2 cellular contexts compared by ENCODE assay signal in genomic region chr20:63465380-63466249, GRCh38.
A peak's percentile ranks its signal among the peaks of the same experiment; 100 is the strongest.
TF ChIP-seq lines count a peak whose summit lies in the region.

No MANE protein-coding gene starts in this region.

TF ChIP-seq in HepG2, 621 proteins besides CTCF, POLR2A, EP300 and RAD21 (continued from another document):
- TF ChIP-seq KLF13 (CRISPR knock-in tag; IDR thresholded peaks at IDR 0.05) = no peak
- TF ChIP-seq NR1H2 (CRISPR knock-in tag; IDR thresholded peaks at IDR 0.05; ENCODE audit: borderline replicate concordance, low read depth) = no peak
- TF ChIP-seq ZNF430 (CRISPR knock-in tag; IDR thresholded peaks at IDR 0.05) = no peak
- TF ChIP-seq, protein P1, sequence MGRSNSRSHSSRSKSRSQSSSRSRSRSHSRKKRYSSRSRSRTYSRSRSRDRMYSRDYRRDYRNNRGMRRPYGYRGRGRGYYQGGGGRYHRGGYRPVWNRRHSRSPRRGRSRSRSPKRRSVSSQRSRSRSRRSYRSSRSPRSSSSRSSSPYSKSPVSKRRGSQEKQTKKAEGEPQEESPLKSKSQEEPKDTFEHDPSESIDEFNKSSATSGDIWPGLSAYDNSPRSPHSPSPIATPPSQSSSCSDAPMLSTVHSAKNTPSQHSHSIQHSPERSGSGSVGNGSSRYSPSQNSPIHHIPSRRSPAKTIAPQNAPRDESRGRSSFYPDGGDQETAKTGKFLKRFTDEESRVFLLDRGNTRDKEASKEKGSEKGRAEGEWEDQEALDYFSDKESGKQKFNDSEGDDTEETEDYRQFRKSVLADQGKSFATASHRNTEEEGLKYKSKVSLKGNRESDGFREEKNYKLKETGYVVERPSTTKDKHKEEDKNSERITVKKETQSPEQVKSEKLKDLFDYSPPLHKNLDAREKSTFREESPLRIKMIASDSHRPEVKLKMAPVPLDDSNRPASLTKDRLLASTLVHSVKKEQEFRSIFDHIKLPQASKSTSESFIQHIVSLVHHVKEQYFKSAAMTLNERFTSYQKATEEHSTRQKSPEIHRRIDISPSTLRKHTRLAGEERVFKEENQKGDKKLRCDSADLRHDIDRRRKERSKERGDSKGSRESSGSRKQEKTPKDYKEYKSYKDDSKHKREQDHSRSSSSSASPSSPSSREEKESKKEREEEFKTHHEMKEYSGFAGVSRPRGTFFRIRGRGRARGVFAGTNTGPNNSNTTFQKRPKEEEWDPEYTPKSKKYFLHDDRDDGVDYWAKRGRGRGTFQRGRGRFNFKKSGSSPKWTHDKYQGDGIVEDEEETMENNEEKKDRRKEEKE (IDR thresholded peaks at IDR 0.05) = no peak
- TF ChIP-seq MTF2 (CRISPR knock-in tag; IDR thresholded peaks at IDR 0.05; ENCODE audit: borderline replicate concordance) = 0 out of 2 replicates have a peak, but pooled peaks have one; percentile 46
- TF ChIP-seq, protein P2, sequence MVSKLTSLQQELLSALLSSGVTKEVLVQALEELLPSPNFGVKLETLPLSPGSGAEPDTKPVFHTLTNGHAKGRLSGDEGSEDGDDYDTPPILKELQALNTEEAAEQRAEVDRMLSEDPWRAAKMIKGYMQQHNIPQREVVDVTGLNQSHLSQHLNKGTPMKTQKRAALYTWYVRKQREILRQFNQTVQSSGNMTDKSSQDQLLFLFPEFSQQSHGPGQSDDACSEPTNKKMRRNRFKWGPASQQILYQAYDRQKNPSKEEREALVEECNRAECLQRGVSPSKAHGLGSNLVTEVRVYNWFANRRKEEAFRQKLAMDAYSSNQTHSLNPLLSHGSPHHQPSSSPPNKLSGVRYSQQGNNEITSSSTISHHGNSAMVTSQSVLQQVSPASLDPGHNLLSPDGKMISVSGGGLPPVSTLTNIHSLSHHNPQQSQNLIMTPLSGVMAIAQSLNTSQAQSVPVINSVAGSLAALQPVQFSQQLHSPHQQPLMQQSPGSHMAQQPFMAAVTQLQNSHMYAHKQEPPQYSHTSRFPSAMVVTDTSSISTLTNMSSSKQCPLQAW (CRISPR knock-in tag; IDR thresholded peaks at IDR 0.05) = no peak

TF ChIP-seq in WTC11, 78 proteins besides CTCF, POLR2A, EP300 and RAD21 (continued from another document):
- TF ChIP-seq ZSCAN18 (CRISPR knock-in tag; IDR thresholded peaks at IDR 0.05) = no peak
- TF ChIP-seq, protein P3, sequence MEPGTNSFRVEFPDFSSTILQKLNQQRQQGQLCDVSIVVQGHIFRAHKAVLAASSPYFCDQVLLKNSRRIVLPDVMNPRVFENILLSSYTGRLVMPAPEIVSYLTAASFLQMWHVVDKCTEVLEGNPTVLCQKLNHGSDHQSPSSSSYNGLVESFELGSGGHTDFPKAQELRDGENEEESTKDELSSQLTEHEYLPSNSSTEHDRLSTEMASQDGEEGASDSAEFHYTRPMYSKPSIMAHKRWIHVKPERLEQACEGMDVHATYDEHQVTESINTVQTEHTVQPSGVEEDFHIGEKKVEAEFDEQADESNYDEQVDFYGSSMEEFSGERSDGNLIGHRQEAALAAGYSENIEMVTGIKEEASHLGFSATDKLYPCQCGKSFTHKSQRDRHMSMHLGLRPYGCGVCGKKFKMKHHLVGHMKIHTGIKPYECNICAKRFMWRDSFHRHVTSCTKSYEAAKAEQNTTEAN (CRISPR knock-in tag; IDR thresholded peaks at IDR 0.05) = no peak
- TF ChIP-seq, protein P4, sequence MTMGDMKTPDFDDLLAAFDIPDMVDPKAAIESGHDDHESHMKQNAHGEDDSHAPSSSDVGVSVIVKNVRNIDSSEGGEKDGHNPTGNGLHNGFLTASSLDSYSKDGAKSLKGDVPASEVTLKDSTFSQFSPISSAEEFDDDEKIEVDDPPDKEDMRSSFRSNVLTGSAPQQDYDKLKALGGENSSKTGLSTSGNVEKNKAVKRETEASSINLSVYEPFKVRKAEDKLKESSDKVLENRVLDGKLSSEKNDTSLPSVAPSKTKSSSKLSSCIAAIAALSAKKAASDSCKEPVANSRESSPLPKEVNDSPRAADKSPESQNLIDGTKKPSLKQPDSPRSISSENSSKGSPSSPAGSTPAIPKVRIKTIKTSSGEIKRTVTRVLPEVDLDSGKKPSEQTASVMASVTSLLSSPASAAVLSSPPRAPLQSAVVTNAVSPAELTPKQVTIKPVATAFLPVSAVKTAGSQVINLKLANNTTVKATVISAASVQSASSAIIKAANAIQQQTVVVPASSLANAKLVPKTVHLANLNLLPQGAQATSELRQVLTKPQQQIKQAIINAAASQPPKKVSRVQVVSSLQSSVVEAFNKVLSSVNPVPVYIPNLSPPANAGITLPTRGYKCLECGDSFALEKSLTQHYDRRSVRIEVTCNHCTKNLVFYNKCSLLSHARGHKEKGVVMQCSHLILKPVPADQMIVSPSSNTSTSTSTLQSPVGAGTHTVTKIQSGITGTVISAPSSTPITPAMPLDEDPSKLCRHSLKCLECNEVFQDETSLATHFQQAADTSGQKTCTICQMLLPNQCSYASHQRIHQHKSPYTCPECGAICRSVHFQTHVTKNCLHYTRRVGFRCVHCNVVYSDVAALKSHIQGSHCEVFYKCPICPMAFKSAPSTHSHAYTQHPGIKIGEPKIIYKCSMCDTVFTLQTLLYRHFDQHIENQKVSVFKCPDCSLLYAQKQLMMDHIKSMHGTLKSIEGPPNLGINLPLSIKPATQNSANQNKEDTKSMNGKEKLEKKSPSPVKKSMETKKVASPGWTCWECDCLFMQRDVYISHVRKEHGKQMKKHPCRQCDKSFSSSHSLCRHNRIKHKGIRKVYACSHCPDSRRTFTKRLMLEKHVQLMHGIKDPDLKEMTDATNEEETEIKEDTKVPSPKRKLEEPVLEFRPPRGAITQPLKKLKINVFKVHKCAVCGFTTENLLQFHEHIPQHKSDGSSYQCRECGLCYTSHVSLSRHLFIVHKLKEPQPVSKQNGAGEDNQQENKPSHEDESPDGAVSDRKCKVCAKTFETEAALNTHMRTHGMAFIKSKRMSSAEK (CRISPR knock-in tag; IDR thresholded peaks at IDR 0.05; ENCODE audit: borderline replicate concordance) = no peak
